Comparison of ENCODE assay signal across 1 cellular context in genomic region chr5:177141496-177141895, GRCh38.
TF ChIP-seq lines count a peak whose summit lies in the region.

No MANE protein-coding gene starts in this region.

TF ChIP-seq in GM12878, 131 proteins besides CTCF, POLR2A, EP300 and RAD21:
- TF ChIP-seq PRDM15 (CRISPR knock-in tag; IDR thresholded peaks at IDR 0.05) (no peak), NR2F1 (conservative IDR thresholded peaks at IDR 0.05) (no peak), BCL11A (IDR thresholded peaks at IDR 0.05; ENCODE audit: low read depth, low read length) (no peak), CEBPZ (IDR thresholded peaks at IDR 0.05; ENCODE audit: low read depth, low read length) (no peak), PAX5 (IDR thresholded peaks at IDR 0.05; ENCODE audit: borderline replicate concordance, low read depth, low read length) (no peak), SMAD5 (IDR thresholded peaks at IDR 0.05; ENCODE audit: low read depth) (no peak), RCOR1 (conservative IDR thresholded peaks at IDR 0.05; ENCODE audit: low read depth, low read length) (no peak), BCLAF1 (IDR thresholded peaks at IDR 0.05) (no peak), MTA2 (IDR thresholded peaks at IDR 0.05; ENCODE audit: low read depth) (no peak), CEBPB (IDR thresholded peaks at IDR 0.05; ENCODE audit: borderline replicate concordance in 1 of 2, low read depth in 2 of 2, low read length in 2 of 2) (no peak), BMI1 (IDR thresholded peaks at IDR 0.05; ENCODE audit: borderline replicate concordance) (no peak), CREB1 (IDR thresholded peaks at IDR 0.05; ENCODE audit: low read depth) (no peak), TCF7 (IDR thresholded peaks at IDR 0.05; ENCODE audit: borderline replicate concordance) (no peak), MTA3 (IDR thresholded peaks at IDR 0.05; ENCODE audit: borderline replicate concordance, low read length) (no peak), ZNF217 (IDR thresholded peaks at IDR 0.05) (no peak), EED (IDR thresholded peaks at IDR 0.05; ENCODE audit: low read depth) (no peak)
- TF ChIP-seq, protein P1, sequence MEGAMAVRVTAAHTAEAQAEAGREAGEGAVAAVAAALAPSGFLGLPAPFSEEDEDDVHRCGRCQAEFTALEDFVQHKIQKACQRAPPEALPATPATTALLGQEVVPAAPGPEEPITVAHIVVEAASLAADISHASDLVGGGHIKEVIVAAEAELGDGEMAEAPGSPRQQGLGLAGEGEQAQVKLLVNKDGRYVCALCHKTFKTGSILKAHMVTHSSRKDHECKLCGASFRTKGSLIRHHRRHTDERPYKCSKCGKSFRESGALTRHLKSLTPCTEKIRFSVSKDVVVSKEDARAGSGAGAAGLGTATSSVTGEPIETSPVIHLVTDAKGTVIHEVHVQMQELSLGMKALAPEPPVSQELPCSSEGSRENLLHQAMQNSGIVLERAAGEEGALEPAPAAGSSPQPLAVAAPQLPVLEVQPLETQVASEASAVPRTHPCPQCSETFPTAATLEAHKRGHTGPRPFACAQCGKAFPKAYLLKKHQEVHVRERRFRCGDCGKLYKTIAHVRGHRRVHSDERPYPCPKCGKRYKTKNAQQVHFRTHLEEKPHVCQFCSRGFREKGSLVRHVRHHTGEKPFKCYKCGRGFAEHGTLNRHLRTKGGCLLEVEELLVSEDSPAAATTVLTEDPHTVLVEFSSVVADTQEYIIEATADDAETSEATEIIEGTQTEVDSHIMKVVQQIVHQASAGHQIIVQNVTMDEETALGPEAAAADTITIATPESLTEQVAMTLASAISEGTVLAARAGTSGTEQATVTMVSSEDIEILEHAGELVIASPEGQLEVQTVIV (IDR thresholded peaks at IDR 0.05; ENCODE audit: borderline replicate concordance, partially characterized antibody), result no peak
- TF ChIP-seq, protein P2, sequence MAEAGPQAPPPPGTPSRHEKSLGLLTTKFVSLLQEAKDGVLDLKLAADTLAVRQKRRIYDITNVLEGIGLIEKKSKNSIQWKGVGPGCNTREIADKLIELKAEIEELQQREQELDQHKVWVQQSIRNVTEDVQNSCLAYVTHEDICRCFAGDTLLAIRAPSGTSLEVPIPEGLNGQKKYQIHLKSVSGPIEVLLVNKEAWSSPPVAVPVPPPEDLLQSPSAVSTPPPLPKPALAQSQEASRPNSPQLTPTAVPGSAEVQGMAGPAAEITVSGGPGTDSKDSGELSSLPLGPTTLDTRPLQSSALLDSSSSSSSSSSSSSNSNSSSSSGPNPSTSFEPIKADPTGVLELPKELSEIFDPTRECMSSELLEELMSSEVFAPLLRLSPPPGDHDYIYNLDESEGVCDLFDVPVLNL (IDR thresholded peaks at IDR 0.05; ENCODE audit: low read depth, low read length), result no peak
- TF ChIP-seq, protein P3, sequence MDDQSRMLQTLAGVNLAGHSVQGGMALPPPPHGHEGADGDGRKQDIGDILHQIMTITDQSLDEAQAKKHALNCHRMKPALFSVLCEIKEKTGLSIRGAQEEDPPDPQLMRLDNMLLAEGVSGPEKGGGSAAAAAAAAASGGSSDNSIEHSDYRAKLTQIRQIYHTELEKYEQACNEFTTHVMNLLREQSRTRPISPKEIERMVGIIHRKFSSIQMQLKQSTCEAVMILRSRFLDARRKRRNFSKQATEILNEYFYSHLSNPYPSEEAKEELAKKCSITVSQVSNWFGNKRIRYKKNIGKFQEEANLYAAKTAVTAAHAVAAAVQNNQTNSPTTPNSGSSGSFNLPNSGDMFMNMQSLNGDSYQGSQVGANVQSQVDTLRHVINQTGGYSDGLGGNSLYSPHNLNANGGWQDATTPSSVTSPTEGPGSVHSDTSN (IDR thresholded peaks at IDR 0.05; ENCODE audit: insufficient replicate concordance, low read depth, low read length), result no peak
